ENCODE assay signal across 23 cellular contexts in the genomic region with DNA sequence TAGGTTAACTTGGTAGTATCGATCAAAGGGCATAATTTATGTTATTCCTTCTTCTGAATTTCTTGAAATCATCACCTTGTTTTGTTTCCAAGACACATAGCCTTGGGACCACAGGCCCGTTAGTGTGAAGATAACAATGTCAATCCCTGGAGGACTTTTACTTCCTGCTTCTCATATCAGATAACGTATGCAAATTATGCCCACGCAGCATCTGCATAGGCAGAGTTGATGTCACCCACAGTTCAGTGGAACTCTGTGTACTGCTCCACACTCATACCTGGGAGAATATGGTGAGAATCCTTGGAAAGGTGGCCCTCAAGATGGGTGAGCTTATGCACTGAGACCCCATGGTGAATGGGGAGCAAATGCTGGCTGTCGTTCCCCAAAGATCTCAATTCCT.
DNase-seq lines count a peak whose midpoint lies in the region; ATAC-seq lines count a peak whose summit lies in the region.
"Had no signal": no experiment of that assay in that cellular context is flagged by ENCODE, and none has a peak within 500 bp of the region (broad histone marks: within the 10 kb centered on the region; RNA-seq: fewer than 3 reads in every experiment).

No MANE protein-coding gene starts in this region.

- no peaks in the 10 kb centered on the region for H3K36me3 ChIP-seq in BLaER1 treated with 17β-estradiol and CSF1 and Interleukin-3, amounts not matched to agents 10 nM and 100 nM
- H3K36me3 ChIP-seq: HAP-1, right atrium auricular region, thoracic aorta had no signal

- ATAC-seq in HG02852 (IDR thresholded peaks at IDR 0.05; ENCODE audit: unreplicated experiment) (peak; percentile 53), HG03045 (IDR thresholded peaks at IDR 0.05; ENCODE audit: unreplicated experiment) (no peak), GM18517 (IDR thresholded peaks at IDR 0.05; ENCODE audit: unreplicated experiment) (no peak), GM18907 (IDR thresholded peaks at IDR 0.05; ENCODE audit: unreplicated experiment) (no peak)
- ATAC-seq: activated CD4-positive, alpha-beta T cell treated with anti-CD3 and anti-CD28 coated beads for 36 hours; activated CD8-positive, alpha-beta T cell treated with anti-CD3 and anti-CD28 coated beads, Interleukin-2, amount 10 ng/mL, durations not matched to agents 7 days and 5 days; activated T-helper 17 cell treated with anti-CD3 and anti-CD28 coated beads, Interleukin-2, amount 50 U/mL, for 72 hours; CD8-positive, alpha-beta T cell; stimulated activated naive CD8-positive, alpha-beta T cell treated with anti-CD3 and anti-CD28 coated beads, Interleukin-15, Interleukin-2, amounts not matched to agents 100 U/mL and 50 U/mL, for 24 hours had no signal

- H4K20me1 ChIP-seq in BLaER1 treated with 17β-estradiol and CSF1 and Interleukin-3, amounts not matched to agents 10 nM and 100 nM, result no peaks in the 10 kb centered on the region

- DNase-seq in NCI-H526 (lab: John Stamatoyannopoulos, UW) (peak; percentile 31 to 72), NCI-H69 (lab: John Stamatoyannopoulos, UW) (no peak)
- DNase-seq: activated CD4-positive, alpha-beta T cell treated with anti-CD3 and anti-CD28 coated beads for 36 hours; activated CD8-positive, alpha-beta T cell treated with anti-CD3 and anti-CD28 coated beads, Interleukin-2, amount 10 ng/mL, durations not matched to agents 7 days and 5 days; CD8-positive, alpha-beta T cell; NCI-H1105 treated with DMSO at 0.1 percent for 48 hours; NCI-H187 treated with DMSO at 0.1 percent for 48 hours; NCI-H345; NK-92 treated with Interleukin-12 subunit alpha and Interleukin-12 subunit beta, amount 100 ng/mL, for 24 hours; Right ventricle myocardium superior; stimulated activated naive CD8-positive, alpha-beta T cell treated with anti-CD3 and anti-CD28 coated beads, Interleukin-15, Interleukin-2, amounts not matched to agents 100 U/mL and 50 U/mL, for 24 hours had no signal

- H3K9me3 ChIP-seq in BLaER1 treated with 17β-estradiol and CSF1 and Interleukin-3, amounts not matched to agents 10 nM and 100 nM (replicated peaks in 1 of 11), result 0 out of 22 replicates have a peak, but pooled peaks cover 0 to 3% (median 0%) of the 10 kb centered on the region in 11 experiments
- H3K9me3 ChIP-seq: A549, HAP-1, right atrium auricular region, thoracic aorta had no signal

- peak overlapping the region; percentile 62 to 79 (median 74) for H3K4me2 ChIP-seq in BLaER1 treated with 17β-estradiol and CSF1 and Interleukin-3, amounts not matched to agents 10 nM and 100 nM
- H3K4me2 ChIP-seq: A549, smooth muscle cell had no signal

- H3K27me3 ChIP-seq in BLaER1 treated with 17β-estradiol and CSF1 and Interleukin-3, amounts not matched to agents 10 nM and 100 nM, result 0 out of 22 replicates have a peak, but pooled peaks cover 0 to 3% (median 0%) of the 10 kb centered on the region in 11 experiments
- H3K27me3 ChIP-seq: right atrium auricular region had no signal

- H3K9ac ChIP-seq in BLaER1 treated with 17β-estradiol and CSF1 and Interleukin-3, amounts not matched to agents 10 nM and 100 nM, result peak overlapping the region in 1 of 11 experiments; percentile 37; a peak in 1 of 22 replicates

- peak overlapping the region in 10 of 11 experiments; percentile 6 to 73 (median 51); a peak in 17 of 22 replicates for H3K27ac ChIP-seq in BLaER1 treated with 17β-estradiol and CSF1 and Interleukin-3, amounts not matched to agents 10 nM and 100 nM
- peak overlapping the region; percentile 43 for H3K27ac ChIP-seq in cingulate gyrus (ENCODE audit: low read depth, low read length)
- H3K27ac ChIP-seq: A549, right atrium auricular region, thoracic aorta had no signal

- H3K4me1 ChIP-seq in BLaER1 treated with 17β-estradiol and CSF1 and Interleukin-3, amounts not matched to agents 10 nM and 100 nM, result peaks cover 31 to 47% (median 37%) of the 10 kb centered on the region in 10 experiments
- H3K4me1 ChIP-seq: A549, HAP-1, right atrium auricular region had no signal

- H3K4me3 ChIP-seq in BLaER1 treated with 17β-estradiol and CSF1 and Interleukin-3, amounts not matched to agents 10 nM and 100 nM, result peak overlapping the region in 1 of 10 experiments; percentile 36; a peak in 1 of 20 replicates
- H3K4me3 ChIP-seq: A549, HAP-1, right atrium auricular region, smooth muscle cell, thoracic aorta had no signal
